ENCODE assay signal across 1 cellular context in genomic region chr1:1573843-1574720, GRCh38.
TF ChIP-seq lines count a peak whose summit lies in the region.

No MANE protein-coding gene starts in this region.

TF ChIP-seq in K562, 482 proteins besides CTCF, POLR2A, EP300 and RAD21 (continued from another document and continues in another):
- TF ChIP-seq, protein P1, sequence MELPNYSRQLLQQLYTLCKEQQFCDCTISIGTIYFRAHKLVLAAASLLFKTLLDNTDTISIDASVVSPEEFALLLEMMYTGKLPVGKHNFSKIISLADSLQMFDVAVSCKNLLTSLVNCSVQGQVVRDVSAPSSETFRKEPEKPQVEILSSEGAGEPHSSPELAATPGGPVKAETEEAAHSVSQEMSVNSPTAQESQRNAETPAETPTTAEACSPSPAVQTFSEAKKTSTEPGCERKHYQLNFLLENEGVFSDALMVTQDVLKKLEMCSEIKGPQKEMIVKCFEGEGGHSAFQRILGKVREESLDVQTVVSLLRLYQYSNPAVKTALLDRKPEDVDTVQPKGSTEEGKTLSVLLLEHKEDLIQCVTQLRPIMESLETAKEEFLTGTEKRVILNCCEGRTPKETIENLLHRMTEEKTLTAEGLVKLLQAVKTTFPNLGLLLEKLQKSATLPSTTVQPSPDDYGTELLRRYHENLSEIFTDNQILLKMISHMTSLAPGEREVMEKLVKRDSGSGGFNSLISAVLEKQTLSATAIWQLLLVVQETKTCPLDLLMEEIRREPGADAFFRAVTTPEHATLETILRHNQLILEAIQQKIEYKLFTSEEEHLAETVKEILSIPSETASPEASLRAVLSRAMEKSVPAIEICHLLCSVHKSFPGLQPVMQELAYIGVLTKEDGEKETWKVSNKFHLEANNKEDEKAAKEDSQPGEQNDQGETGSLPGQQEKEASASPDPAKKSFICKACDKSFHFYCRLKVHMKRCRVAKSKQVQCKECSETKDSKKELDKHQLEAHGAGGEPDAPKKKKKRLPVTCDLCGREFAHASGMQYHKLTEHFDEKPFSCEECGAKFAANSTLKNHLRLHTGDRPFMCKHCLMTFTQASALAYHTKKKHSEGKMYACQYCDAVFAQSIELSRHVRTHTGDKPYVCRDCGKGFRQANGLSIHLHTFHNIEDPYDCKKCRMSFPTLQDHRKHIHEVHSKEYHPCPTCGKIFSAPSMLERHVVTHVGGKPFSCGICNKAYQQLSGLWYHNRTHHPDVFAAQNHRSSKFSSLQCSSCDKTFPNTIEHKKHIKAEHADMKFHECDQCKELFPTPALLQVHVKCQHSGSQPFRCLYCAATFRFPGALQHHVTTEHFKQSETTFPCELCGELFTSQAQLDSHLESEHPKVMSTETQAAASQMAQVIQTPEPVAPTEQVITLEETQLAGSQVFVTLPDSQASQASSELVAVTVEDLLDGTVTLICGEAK (IDR thresholded peaks at IDR 0.05) = peak; percentile 38; the same call in 1 of the 2 replicates
- TF ChIP-seq, protein P1 (CRISPR knock-in tag; IDR thresholded peaks at IDR 0.05) = no peak
- TF ChIP-seq ZFPM2 (CRISPR knock-in tag; IDR thresholded peaks at IDR 0.05) (0 out of 2 replicates have a peak, but pooled peaks have one; percentile 39), HDAC6 (IDR thresholded peaks at IDR 0.05; ENCODE audit: low read depth, low read length) (no peak), STAT5B (CRISPR knock-in tag; IDR thresholded peaks at IDR 0.05) (no peak), PTTG1 (tag; IDR thresholded peaks at IDR 0.05; ENCODE audit: low read depth) (no peak), PCBP1 (IDR thresholded peaks at IDR 0.05; ENCODE audit: low read depth, low read length, poor library complexity, severe bottlenecking) (peak; percentile 77), PHF21A (IDR thresholded peaks at IDR 0.05; ENCODE audit: borderline replicate concordance, low read depth) (no peak), NRF1 (conservative IDR thresholded peaks at IDR 0.05 in 1 of 2, IDR thresholded peaks at IDR 0.05 in 1 of 2) (peak in 1 of 2 experiments; percentile 72; a peak in 2 of 4 replicates), ZNF589 (CRISPR knock-in tag; IDR thresholded peaks at IDR 0.05; ENCODE audit: low read depth) (no peak), ZNF717 (CRISPR knock-in tag; IDR thresholded peaks at IDR 0.05) (0 out of 2 replicates have a peak, but pooled peaks have one; percentile 31), SIRT6 (IDR thresholded peaks at IDR 0.05; ENCODE audit: low read depth, low read length) (no peak), NCOA4 (IDR thresholded peaks at IDR 0.05; ENCODE audit: partially characterized antibody) (no peak), MBD2 (IDR thresholded peaks at IDR 0.05; ENCODE audit: borderline replicate concordance, low read depth) (no peak), XRCC3 (IDR thresholded peaks at IDR 0.05) (no peak), ZBTB17 (CRISPR knock-in tag; IDR thresholded peaks at IDR 0.05) (peak; percentile 52), ZNF444 (CRISPR knock-in tag; IDR thresholded peaks at IDR 0.05) (0 out of 2 replicates have a peak, but pooled peaks have one; percentile 11), SMARCE1 (IDR thresholded peaks at IDR 0.05) (no peak), U2AF1 (optimal IDR thresholded peaks at IDR 0.05; ENCODE audit: low read depth, low read length) (peak; percentile 87), ZNF347 (CRISPR knock-in tag; IDR thresholded peaks at IDR 0.05; ENCODE audit: low read depth) (no peak), SMARCC2 (IDR thresholded peaks at IDR 0.05; ENCODE audit: low read depth) (no peak), USF1 (CRISPR knock-in tag; IDR thresholded peaks at IDR 0.05) (0 out of 2 replicates have a peak, but pooled peaks have one; percentile 10), NEUROD1 (IDR thresholded peaks at IDR 0.05; ENCODE audit: borderline replicate concordance, low read depth, low read length, partially characterized antibody) (peak; percentile 46), ETV6 (IDR thresholded peaks at IDR 0.05; ENCODE audit: borderline replicate concordance in 1 of 2, low read depth in 2 of 2, low read length in 1 of 2) (no peak), ETV6 (CRISPR knock-in tag; IDR thresholded peaks at IDR 0.05; ENCODE audit: borderline replicate concordance) (peak; percentile 62; the same call in 1 of the 2 replicates), GABPB2 (CRISPR knock-in tag; conservative IDR thresholded peaks at IDR 0.05) (0 out of 2 replicates have a peak, but pooled peaks have one; percentile 40), NBN (IDR thresholded peaks at IDR 0.05; ENCODE audit: low read depth) (no peak), ZNF764 (CRISPR knock-in tag; IDR thresholded peaks at IDR 0.05; ENCODE audit: low read depth) (no peak), HMBOX1 (IDR thresholded peaks at IDR 0.05) (peak; percentile 36; the same call in 1 of the 2 replicates), TEAD1 (CRISPR knock-in tag; IDR thresholded peaks at IDR 0.05) (peak in 1 of 2 experiments; percentile 30; a peak in 2 of 4 replicates), TCF7 (IDR thresholded peaks at IDR 0.05; ENCODE audit: borderline replicate concordance) (0 out of 2 replicates have a peak, but pooled peaks have one; percentile 1), FOSL1 (tag; conservative IDR thresholded peaks at IDR 0.05) (no peak)
- TF ChIP-seq, protein P2, sequence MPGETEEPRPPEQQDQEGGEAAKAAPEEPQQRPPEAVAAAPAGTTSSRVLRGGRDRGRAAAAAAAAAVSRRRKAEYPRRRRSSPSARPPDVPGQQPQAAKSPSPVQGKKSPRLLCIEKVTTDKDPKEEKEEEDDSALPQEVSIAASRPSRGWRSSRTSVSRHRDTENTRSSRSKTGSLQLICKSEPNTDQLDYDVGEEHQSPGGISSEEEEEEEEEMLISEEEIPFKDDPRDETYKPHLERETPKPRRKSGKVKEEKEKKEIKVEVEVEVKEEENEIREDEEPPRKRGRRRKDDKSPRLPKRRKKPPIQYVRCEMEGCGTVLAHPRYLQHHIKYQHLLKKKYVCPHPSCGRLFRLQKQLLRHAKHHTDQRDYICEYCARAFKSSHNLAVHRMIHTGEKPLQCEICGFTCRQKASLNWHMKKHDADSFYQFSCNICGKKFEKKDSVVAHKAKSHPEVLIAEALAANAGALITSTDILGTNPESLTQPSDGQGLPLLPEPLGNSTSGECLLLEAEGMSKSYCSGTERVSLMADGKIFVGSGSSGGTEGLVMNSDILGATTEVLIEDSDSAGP (CRISPR knock-in tag; IDR thresholded peaks at IDR 0.05) = 0 out of 2 replicates have a peak, but pooled peaks have one; percentile 71
- TF ChIP-seq, protein P3, sequence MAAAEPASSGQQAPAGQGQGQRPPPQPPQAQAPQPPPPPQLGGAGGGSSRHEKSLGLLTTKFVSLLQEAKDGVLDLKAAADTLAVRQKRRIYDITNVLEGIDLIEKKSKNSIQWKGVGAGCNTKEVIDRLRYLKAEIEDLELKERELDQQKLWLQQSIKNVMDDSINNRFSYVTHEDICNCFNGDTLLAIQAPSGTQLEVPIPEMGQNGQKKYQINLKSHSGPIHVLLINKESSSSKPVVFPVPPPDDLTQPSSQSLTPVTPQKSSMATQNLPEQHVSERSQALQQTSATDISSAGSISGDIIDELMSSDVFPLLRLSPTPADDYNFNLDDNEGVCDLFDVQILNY (CRISPR knock-in tag; IDR thresholded peaks at IDR 0.05) = peak; percentile 87; the same call in 1 of the 2 replicates
- TF ChIP-seq, protein P4, sequence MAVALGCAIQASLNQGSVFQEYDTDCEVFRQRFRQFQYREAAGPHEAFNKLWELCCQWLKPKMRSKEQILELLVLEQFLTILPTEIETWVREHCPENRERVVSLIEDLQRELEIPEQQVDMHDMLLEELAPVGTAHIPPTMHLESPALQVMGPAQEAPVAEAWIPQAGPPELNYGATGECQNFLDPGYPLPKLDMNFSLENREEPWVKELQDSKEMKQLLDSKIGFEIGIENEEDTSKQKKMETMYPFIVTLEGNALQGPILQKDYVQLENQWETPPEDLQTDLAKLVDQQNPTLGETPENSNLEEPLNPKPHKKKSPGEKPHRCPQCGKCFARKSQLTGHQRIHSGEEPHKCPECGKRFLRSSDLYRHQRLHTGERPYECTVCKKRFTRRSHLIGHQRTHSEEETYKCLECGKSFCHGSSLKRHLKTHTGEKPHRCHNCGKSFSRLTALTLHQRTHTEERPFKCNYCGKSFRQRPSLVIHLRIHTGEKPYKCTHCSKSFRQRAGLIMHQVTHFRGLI (CRISPR knock-in tag; IDR thresholded peaks at IDR 0.05) = no peak
- TF ChIP-seq, protein P5, sequence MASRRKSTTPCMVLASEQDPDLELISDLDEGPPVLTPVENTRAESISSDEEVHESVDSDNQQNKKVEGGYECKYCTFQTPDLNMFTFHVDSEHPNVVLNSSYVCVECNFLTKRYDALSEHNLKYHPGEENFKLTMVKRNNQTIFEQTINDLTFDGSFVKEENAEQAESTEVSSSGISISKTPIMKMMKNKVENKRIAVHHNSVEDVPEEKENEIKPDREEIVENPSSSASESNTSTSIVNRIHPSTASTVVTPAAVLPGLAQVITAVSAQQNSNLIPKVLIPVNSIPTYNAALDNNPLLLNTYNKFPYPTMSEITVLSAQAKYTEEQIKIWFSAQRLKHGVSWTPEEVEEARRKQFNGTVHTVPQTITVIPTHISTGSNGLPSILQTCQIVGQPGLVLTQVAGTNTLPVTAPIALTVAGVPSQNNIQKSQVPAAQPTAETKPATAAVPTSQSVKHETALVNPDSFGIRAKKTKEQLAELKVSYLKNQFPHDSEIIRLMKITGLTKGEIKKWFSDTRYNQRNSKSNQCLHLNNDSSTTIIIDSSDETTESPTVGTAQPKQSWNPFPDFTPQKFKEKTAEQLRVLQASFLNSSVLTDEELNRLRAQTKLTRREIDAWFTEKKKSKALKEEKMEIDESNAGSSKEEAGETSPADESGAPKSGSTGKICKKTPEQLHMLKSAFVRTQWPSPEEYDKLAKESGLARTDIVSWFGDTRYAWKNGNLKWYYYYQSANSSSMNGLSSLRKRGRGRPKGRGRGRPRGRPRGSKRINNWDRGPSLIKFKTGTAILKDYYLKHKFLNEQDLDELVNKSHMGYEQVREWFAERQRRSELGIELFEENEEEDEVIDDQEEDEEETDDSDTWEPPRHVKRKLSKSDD (conservative IDR thresholded peaks at IDR 0.05; ENCODE audit: low read length) = no peak
- TF ChIP-seq, protein P6, sequence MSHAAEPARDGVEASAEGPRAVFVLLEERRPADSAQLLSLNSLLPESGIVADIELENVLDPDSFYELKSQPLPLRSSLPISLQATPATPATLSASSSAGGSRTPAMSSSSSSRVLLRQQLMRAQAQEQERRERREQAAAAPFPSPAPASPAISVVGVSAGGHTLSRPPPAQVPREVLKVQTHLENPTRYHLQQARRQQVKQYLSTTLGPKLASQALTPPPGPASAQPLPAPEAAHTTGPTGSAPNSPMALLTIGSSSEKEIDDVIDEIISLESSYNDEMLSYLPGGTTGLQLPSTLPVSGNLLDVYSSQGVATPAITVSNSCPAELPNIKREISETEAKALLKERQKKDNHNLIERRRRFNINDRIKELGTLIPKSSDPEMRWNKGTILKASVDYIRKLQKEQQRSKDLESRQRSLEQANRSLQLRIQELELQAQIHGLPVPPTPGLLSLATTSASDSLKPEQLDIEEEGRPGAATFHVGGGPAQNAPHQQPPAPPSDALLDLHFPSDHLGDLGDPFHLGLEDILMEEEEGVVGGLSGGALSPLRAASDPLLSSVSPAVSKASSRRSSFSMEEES (CRISPR knock-in tag; IDR thresholded peaks at IDR 0.05) = no peak
- TF ChIP-seq, protein P7, sequence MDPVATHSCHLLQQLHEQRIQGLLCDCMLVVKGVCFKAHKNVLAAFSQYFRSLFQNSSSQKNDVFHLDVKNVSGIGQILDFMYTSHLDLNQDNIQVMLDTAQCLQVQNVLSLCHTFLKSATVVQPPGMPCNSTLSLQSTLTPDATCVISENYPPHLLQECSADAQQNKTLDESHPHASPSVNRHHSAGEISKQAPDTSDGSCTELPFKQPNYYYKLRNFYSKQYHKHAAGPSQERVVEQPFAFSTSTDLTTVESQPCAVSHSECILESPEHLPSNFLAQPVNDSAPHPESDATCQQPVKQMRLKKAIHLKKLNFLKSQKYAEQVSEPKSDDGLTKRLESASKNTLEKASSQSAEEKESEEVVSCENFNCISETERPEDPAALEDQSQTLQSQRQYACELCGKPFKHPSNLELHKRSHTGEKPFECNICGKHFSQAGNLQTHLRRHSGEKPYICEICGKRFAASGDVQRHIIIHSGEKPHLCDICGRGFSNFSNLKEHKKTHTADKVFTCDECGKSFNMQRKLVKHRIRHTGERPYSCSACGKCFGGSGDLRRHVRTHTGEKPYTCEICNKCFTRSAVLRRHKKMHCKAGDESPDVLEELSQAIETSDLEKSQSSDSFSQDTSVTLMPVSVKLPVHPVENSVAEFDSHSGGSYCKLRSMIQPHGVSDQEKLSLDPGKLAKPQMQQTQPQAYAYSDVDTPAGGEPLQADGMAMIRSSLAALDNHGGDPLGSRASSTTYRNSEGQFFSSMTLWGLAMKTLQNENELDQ (CRISPR knock-in tag; IDR thresholded peaks at IDR 0.05; ENCODE audit: borderline replicate concordance) = 0 out of 2 replicates have a peak, but pooled peaks have one; percentile 46
